8 cellular contexts compared by ENCODE assay signal in the genomic region with DNA sequence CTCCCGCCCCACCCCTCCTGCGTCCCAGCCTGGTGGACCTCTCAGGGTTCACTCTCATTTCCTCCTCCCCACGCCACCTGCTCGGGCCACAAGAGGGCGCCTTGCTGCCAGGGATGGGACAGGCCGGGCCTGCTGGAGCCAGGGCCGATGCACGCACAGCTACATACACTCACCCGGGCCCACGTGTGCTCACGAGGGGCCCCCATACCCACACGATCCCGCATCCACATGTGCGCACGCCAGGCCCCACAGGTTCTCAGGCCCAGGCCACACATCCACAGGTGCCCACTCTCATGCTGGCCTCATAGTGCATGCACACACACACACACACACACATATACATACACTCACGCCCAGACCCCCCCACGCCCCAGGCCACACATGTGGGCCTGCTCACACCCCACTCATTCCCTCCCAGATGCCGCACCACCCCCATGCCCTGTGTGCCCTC.
DNase-seq lines count a peak whose midpoint lies in the region; TF ChIP-seq lines count a peak whose summit lies in the region.

No MANE protein-coding gene starts in this region.

- H3K9me3 ChIP-seq in SU-DHL-6 (ENCODE audit: insufficient read depth, low read length) (no peaks in the 10 kb centered on the region), cardiac muscle cell (ENCODE audit: low read depth) (no peaks in the 10 kb centered on the region), vagina (no peaks in the 10 kb centered on the region)

- H3K4me2 ChIP-seq in SU-DHL-6 (ENCODE audit: low read depth, low read length, poor library complexity, severe bottlenecking): peak overlapping the region; percentile 35

- no peaks in the 10 kb centered on the region for H3K9me3 Mint-ChIP-seq in activated naive CD8-positive, alpha-beta T cell (ENCODE audit: low read depth)

- H3K27ac ChIP-seq in SU-DHL-6 (ENCODE audit: low read depth, low read length) (peak overlapping the region; percentile 98), cardiac muscle cell (no peak overlapping the region), vagina (no peak overlapping the region)

- TF ChIP-seq CTCF in GM10248 (IDR thresholded peaks at IDR 0.05; ENCODE audit: control extremely low read depth, extremely low read depth, low read depth, missing control alignments) (peak; percentile 99), LNCAP (IDR thresholded peaks at IDR 0.05) (peak; percentile 88), SU-DHL-6 (IDR thresholded peaks at IDR 0.05; ENCODE audit: insufficient read depth, low read length, poor library complexity, severe bottlenecking) (peak; percentile 93), cardiac muscle cell (IDR thresholded peaks at IDR 0.05; ENCODE audit: low read depth, low read length) (peak; percentile 92), vagina (IDR thresholded peaks at IDR 0.05) (peak; percentile 43 to 91 (median 82))

- no peaks in the 10 kb centered on the region for H3K36me3 ChIP-seq in SU-DHL-6 (ENCODE audit: low read length)
- no peaks in the 10 kb centered on the region for H3K36me3 ChIP-seq in cardiac muscle cell
- H3K36me3 ChIP-seq in vagina: no peaks in the 10 kb centered on the region

- no peak overlapping the region for H2AFZ ChIP-seq in SU-DHL-6 (ENCODE audit: low read depth, low read length, severe bottlenecking)

- H3K4me3 ChIP-seq in SU-DHL-6 (ENCODE audit: insufficient read depth, low read length, poor library complexity, severe bottlenecking) (no peak overlapping the region), cardiac muscle cell (no peak overlapping the region), vagina (no peak overlapping the region)

- POLR2A ChIA-PET in GM10248 (lab: Yijun Ruan, JAX): no interaction called here

- H3K27me3 ChIP-seq in SU-DHL-6 (ENCODE audit: low read length) (no peaks in the 10 kb centered on the region), cardiac muscle cell (no peaks in the 10 kb centered on the region), vagina (no peaks in the 10 kb centered on the region)

- TF ChIP-seq POLR2A in vagina (IDR thresholded peaks at IDR 0.05): no peak

- peak overlapping the region; percentile 77 for H3K27ac Mint-ChIP-seq in activated naive CD8-positive, alpha-beta T cell

- peak overlapping the region; percentile 53 for H3K9ac ChIP-seq in SU-DHL-6 (ENCODE audit: low read length)

- H3K9me2 ChIP-seq in SU-DHL-6 (replicated peaks; ENCODE audit: insufficient read depth, low read length): no peaks in the 10 kb centered on the region

- peaks cover 31% of the 10 kb centered on the region for H3F3A ChIP-seq in SU-DHL-6 (ENCODE audit: insufficient read depth)

- peaks cover 6% of the 10 kb centered on the region for H3K4me1 Mint-ChIP-seq in activated naive CD8-positive, alpha-beta T cell (ENCODE audit: low read depth)

- no peaks in the 10 kb centered on the region for H4K20me1 ChIP-seq in SU-DHL-6 (ENCODE audit: low read depth, low read length)

- intact Hi-C loops in vagina (cut with DNase I): loop anchor here (10.0 kb wide), 1 partner anchor 295 kb away; no protein-coding TSS in a partner anchor

- H3K4me1 ChIP-seq in cardiac muscle cell (ENCODE audit: low read depth) (peaks cover under 1% of the 10 kb centered on the region), vagina (peaks cover 19% of the 10 kb centered on the region)

- H3K4me3 Mint-ChIP-seq in activated naive CD8-positive, alpha-beta T cell: no peak overlapping the region

- H3K36me3 Mint-ChIP-seq in activated naive CD8-positive, alpha-beta T cell: no peaks in the 10 kb centered on the region

- no peaks in the 10 kb centered on the region for H3K27me3 Mint-ChIP-seq in activated naive CD8-positive, alpha-beta T cell

- H3K79me2 ChIP-seq in SU-DHL-6 (ENCODE audit: insufficient read depth, low read length): no peaks in the 10 kb centered on the region

- DNase-seq in GM10248 (ENCODE audit: extremely low spot score) (peak; percentile 95), H4 (ENCODE audit: low spot score) (peak; percentile 78), cardiac muscle cell (ENCODE audit: low read depth in 1 of 2, low spot score in 1 of 2) (peak; percentile 79 to 84), pulmonary artery endothelial cell (ENCODE audit: low read depth, low spot score) (peak; percentile 20), vagina (ENCODE audit: extremely low spot score in 2 of 2) (no peak)

- CTCF ChIA-PET in GM10248 (lab: Yijun Ruan, JAX): interaction anchor here (0.6 to 7.8 kb wide), 20 partner anchors 9 to 461 kb away, joined by 3 to 69 read pairs (median 3); a partner anchor contains a TSS

Comparison
In these comparisons a context has a peak if more than half of its experiments do, and no peak if none do; other contexts are left out.
1. DNase-seq: peak in GM10248 (single experiment), H4 (single experiment), cardiac muscle cell (2 of 2) and pulmonary artery endothelial cell (single experiment); none in vagina (0 of 2).
2. Peak in every context shown above with its lines, with median percentiles within 50 percentile points of each other: CTCF ChIP-seq.